ENCODE assay signal across 1 cellular context in genomic region chr3:188276366-188276765, GRCh38.
TF ChIP-seq lines count a peak whose summit lies in the region.

No MANE protein-coding gene starts in this region.

TF ChIP-seq in HepG2, 621 proteins besides CTCF, POLR2A, EP300 and RAD21:
- TF ChIP-seq RBAK (CRISPR knock-in tag; IDR thresholded peaks at IDR 0.05) (no peak), ZNF614 (CRISPR knock-in tag; IDR thresholded peaks at IDR 0.05; ENCODE audit: borderline replicate concordance) (no peak), FOXK2 (IDR thresholded peaks at IDR 0.05) (no peak), ZNF430 (CRISPR knock-in tag; IDR thresholded peaks at IDR 0.05) (no peak), ZNF619 (CRISPR knock-in tag; IDR thresholded peaks at IDR 0.05) (no peak), LRRFIP1 (CRISPR knock-in tag; conservative IDR thresholded peaks at IDR 0.05) (no peak), RARG (CRISPR knock-in tag; IDR thresholded peaks at IDR 0.05; ENCODE audit: low read depth) (no peak), HMGXB4 (CRISPR knock-in tag; IDR thresholded peaks at IDR 0.05; ENCODE audit: borderline replicate concordance in 1 of 2, low read depth in 1 of 2) (no peak), ZNF800 (CRISPR knock-in tag; IDR thresholded peaks at IDR 0.05) (no peak), PRDM15 (CRISPR knock-in tag; IDR thresholded peaks at IDR 0.05) (no peak), SAP130 (CRISPR knock-in tag; IDR thresholded peaks at IDR 0.05; ENCODE audit: low read depth) (no peak)
